In genomic region chr21:44529503-44530125, GRCh38 we compare ENCODE assay signal across 1 cellular context.
TF ChIP-seq lines count a peak whose summit lies in the region.

No MANE protein-coding gene starts in this region.

TF ChIP-seq in WTC11, 78 proteins besides CTCF, POLR2A, EP300 and RAD21 (continued from another document):
- TF ChIP-seq PRDM15 (CRISPR knock-in tag; IDR thresholded peaks at IDR 0.05) = no peak
- no peak for TF ChIP-seq ZNF263 (CRISPR knock-in tag; IDR thresholded peaks at IDR 0.05; ENCODE audit: low read depth)
- no peak for TF ChIP-seq IRF1 (CRISPR knock-in tag; IDR thresholded peaks at IDR 0.05)
- TF ChIP-seq GRHL2 (CRISPR knock-in tag; IDR thresholded peaks at IDR 0.05; ENCODE audit: insufficient replicate concordance, severe bottlenecking) = no peak
- no peak for TF ChIP-seq E2F5 (CRISPR knock-in tag; IDR thresholded peaks at IDR 0.05)
- no peak for TF ChIP-seq ZNF671 (CRISPR knock-in tag; IDR thresholded peaks at IDR 0.05)
- no peak for TF ChIP-seq NR3C1 (CRISPR knock-in tag; conservative IDR thresholded peaks at IDR 0.05; ENCODE audit: low read depth)
- no peak for TF ChIP-seq ZNF232 (CRISPR knock-in tag; IDR thresholded peaks at IDR 0.05)
